ENCODE assay signal across 11 cellular contexts in the genomic region with DNA sequence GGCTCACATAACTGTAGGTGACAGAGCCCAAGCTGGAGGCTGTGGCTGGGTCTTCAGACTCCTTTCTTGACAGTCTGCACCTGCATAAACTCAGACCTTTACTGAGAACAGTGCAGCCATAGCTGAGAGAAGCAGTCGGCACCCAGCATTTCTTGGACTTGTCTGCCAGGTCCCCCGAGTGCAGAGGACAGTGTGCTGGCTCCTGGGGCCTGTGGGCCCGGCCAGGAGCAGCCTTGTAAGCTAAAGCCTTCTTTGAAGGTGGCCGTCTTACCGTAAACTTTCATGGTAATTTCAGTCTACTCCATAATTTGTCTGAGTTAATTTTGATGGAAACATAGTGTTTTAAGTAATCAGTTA.
DNase-seq lines count a peak whose midpoint lies in the region; ATAC-seq and TF ChIP-seq lines count a peak whose summit lies in the region.
"Had no signal": no experiment of that assay in that cellular context is flagged by ENCODE, and none has a peak within 500 bp of the region (broad histone marks: within the 10 kb centered on the region; RNA-seq: fewer than 3 reads in every experiment).

No MANE protein-coding gene starts in this region.

- DNase-seq in activated T-cell treated with anti-CD3 and anti-CD28 coated beads, Interleukin-2, amount 50 U/mL, for 4 hours = no peak
- no peak for DNase-seq in activated T-cell treated with anti-CD3 and anti-CD28 coated beads for 4 hours
- no peak for DNase-seq in activated T-helper 1 cell treated with anti-CD3 and anti-CD28 coated beads, Interleukin-12 subunit alpha, Interleukin-12 subunit beta, Interleukin-2, Interleukin-4 antibody, amounts not matched to agents 30 ng/mL and 10 ng/mL and 1 ng/mL, durations not matched to agents 14 hours and 24 hours and 36 hours (ENCODE audit: low spot score)
- DNase-seq in memory B cell (ENCODE audit: low spot score in 2 of 2) = no peak
- DNase-seq in thyroid gland = no peak
- DNase-seq in DMS 273 treated with DMSO at 0.1 percent for 48 hours (lab: John Stamatoyannopoulos, UW) = no peak
- DNase-seq: activated CD8-positive, alpha-beta memory T cell treated with anti-CD3 and anti-CD28 coated beads, Interleukin-2, amount 50 U/mL, for 48 hours; effector CD8-positive, alpha-beta T cell had no signal

- H3K36me3 ChIP-seq in thyroid gland = no peaks in the 10 kb centered on the region

- H3K9me3 ChIP-seq in thyroid gland = no peaks in the 10 kb centered on the region
- H3K9me3 ChIP-seq: SJSA1 had no signal

- no peaks in the 10 kb centered on the region for H3K27me3 ChIP-seq in thyroid gland
- H3K27me3 ChIP-seq: SJSA1 had no signal

- peaks cover 7% of the 10 kb centered on the region for H3K36me3 Mint-ChIP-seq in activated T-cell treated with anti-CD3 and anti-CD28 coated beads, Interleukin-2, amount 50 U/mL, for 4 hours (ENCODE audit: insufficient read depth)
- peaks cover 23% of the 10 kb centered on the region for H3K36me3 Mint-ChIP-seq in activated T-helper 1 cell treated with anti-CD3 and anti-CD28 coated beads, Interleukin-12 subunit alpha, Interleukin-12 subunit beta, Interleukin-2, Interleukin-4 antibody, amounts not matched to agents 30 ng/mL and 10 ng/mL and 1 ng/mL, durations not matched to agents 14 hours and 24 hours and 36 hours (ENCODE audit: low read depth)
- H3K36me3 Mint-ChIP-seq in memory B cell = peaks cover 1% of the 10 kb centered on the region

- H3K4me1 Mint-ChIP-seq in activated T-cell treated with anti-CD3 and anti-CD28 coated beads, Interleukin-2, amount 50 U/mL, for 4 hours (ENCODE audit: low read depth) = peaks cover 96% of the 10 kb centered on the region
- H3K4me1 Mint-ChIP-seq in activated T-helper 1 cell treated with anti-CD3 and anti-CD28 coated beads, Interleukin-12 subunit alpha, Interleukin-12 subunit beta, Interleukin-2, Interleukin-4 antibody, amounts not matched to agents 30 ng/mL and 10 ng/mL and 1 ng/mL, durations not matched to agents 14 hours and 24 hours and 36 hours (ENCODE audit: low read depth) = peaks cover 97% of the 10 kb centered on the region
- H3K4me1 Mint-ChIP-seq in memory B cell = peaks cover 78% of the 10 kb centered on the region

- intact Hi-C loops in activated T-helper 1 cell treated with anti-CD3 and anti-CD28 coated beads, Interleukin-12 subunit alpha, Interleukin-12 subunit beta, Interleukin-2, Interleukin-4 antibody, amounts not matched to agents 30 ng/mL and 10 ng/mL and 1 ng/mL, durations not matched to agents 14 hours and 24 hours and 36 hours (cut with micrococcal nuclease) = loop anchor here (5.0 kb wide), 1 partner anchor 611 kb away; a partner anchor contains a TSS
- intact Hi-C loops in thyroid gland (cut with DNase I) = no loop called here

- no peak for ATAC-seq in activated T-cell treated with anti-CD3 and anti-CD28 coated beads, Interleukin-2, amount 50 U/mL, for 4 hours
- no peak for ATAC-seq in memory B cell (ENCODE audit: low read depth)
- no peak for ATAC-seq in GM18858 (IDR thresholded peaks at IDR 0.05; ENCODE audit: unreplicated experiment)
- no peak for ATAC-seq in GM18907 (IDR thresholded peaks at IDR 0.05; ENCODE audit: unreplicated experiment)

- no peak for TF ChIP-seq POLR2A in thyroid gland (IDR thresholded peaks at IDR 0.05)

- no peak overlapping the region for H3K4me3 ChIP-seq in thyroid gland (replicated peaks in 1 of 3)
- H3K4me3 ChIP-seq: SJSA1 had no signal

- peak overlapping the region; percentile 25 to 97 (median 95) for H3K27ac ChIP-seq in thyroid gland
- H3K27ac ChIP-seq: SJSA1 had no signal

- H3K4me1 ChIP-seq in thyroid gland = peaks cover 85 to 97% of the 10 kb centered on the region in 2 donors

- WGBS in thyroid gland, 2 donors = 58 to 66% methylated on average over 5 of the region's 5 CpGs

- peak overlapping the region; percentile 66 for H3K4me3 Mint-ChIP-seq in activated T-cell treated with anti-CD3 and anti-CD28 coated beads, Interleukin-2, amount 50 U/mL, for 4 hours
- peak overlapping the region; percentile 99 for H3K4me3 Mint-ChIP-seq in activated T-helper 1 cell treated with anti-CD3 and anti-CD28 coated beads, Interleukin-12 subunit alpha, Interleukin-12 subunit beta, Interleukin-2, Interleukin-4 antibody, amounts not matched to agents 30 ng/mL and 10 ng/mL and 1 ng/mL, durations not matched to agents 14 hours and 24 hours and 36 hours
- H3K4me3 Mint-ChIP-seq in memory B cell = no peak overlapping the region

- no peak for TF ChIP-seq CTCF in thyroid gland (IDR thresholded peaks at IDR 0.05)

- no peaks in the 10 kb centered on the region for H3K9me3 Mint-ChIP-seq in activated T-cell treated with anti-CD3 and anti-CD28 coated beads, Interleukin-2, amount 50 U/mL, for 4 hours
- no peaks in the 10 kb centered on the region for H3K9me3 Mint-ChIP-seq in activated T-helper 1 cell treated with anti-CD3 and anti-CD28 coated beads, Interleukin-12 subunit alpha, Interleukin-12 subunit beta, Interleukin-2, Interleukin-4 antibody, amounts not matched to agents 30 ng/mL and 10 ng/mL and 1 ng/mL, durations not matched to agents 14 hours and 24 hours and 36 hours
- H3K9me3 Mint-ChIP-seq in memory B cell = no peaks in the 10 kb centered on the region

- H3K27me3 Mint-ChIP-seq in activated T-cell treated with anti-CD3 and anti-CD28 coated beads, Interleukin-2, amount 50 U/mL, for 4 hours (ENCODE audit: low read depth) = no peaks in the 10 kb centered on the region
- no peaks in the 10 kb centered on the region for H3K27me3 Mint-ChIP-seq in activated T-helper 1 cell treated with anti-CD3 and anti-CD28 coated beads, Interleukin-12 subunit alpha, Interleukin-12 subunit beta, Interleukin-2, Interleukin-4 antibody, amounts not matched to agents 30 ng/mL and 10 ng/mL and 1 ng/mL, durations not matched to agents 14 hours and 24 hours and 36 hours (ENCODE audit: insufficient read depth)
- no peaks in the 10 kb centered on the region for H3K27me3 Mint-ChIP-seq in memory B cell

- H3K27ac Mint-ChIP-seq in activated T-helper 1 cell treated with anti-CD3 and anti-CD28 coated beads, Interleukin-12 subunit alpha, Interleukin-12 subunit beta, Interleukin-2, Interleukin-4 antibody, amounts not matched to agents 30 ng/mL and 10 ng/mL and 1 ng/mL, durations not matched to agents 14 hours and 24 hours and 36 hours = peak overlapping the region; percentile 98
- peak overlapping the region; percentile 84 for H3K27ac Mint-ChIP-seq in memory B cell
